Comparison of ENCODE assay signal across 8 cellular contexts in genomic region chr1:37860346-37860666, GRCh38. TPM values are rescaled to one million over a fixed set of nuclear protein-coding genes. Genes with fewer than 3 reads are reported as not detected.
DNase-seq lines count a peak whose midpoint lies in the region; ATAC-seq and TF ChIP-seq lines count a peak whose summit lies in the region.

No MANE protein-coding gene starts in this region.

- peaks cover 30% of the 10 kb centered on the region for H3K4me1 Mint-ChIP-seq in activated naive CD8-positive, alpha-beta T cell treated with anti-CD3 and anti-CD28 coated beads for 36 hours
- peaks cover 25 to 34% of the 10 kb centered on the region in 2 donors for H3K4me1 Mint-ChIP-seq in immature natural killer cell

- H3K4me3 ChIP-seq in SK-N-SH (ENCODE audit: low read depth in 2 of 2, low read length in 1 of 2) = peak overlapping the region; percentile 91 to 95
- H3K4me3 ChIP-seq in stomach smooth muscle (ENCODE audit: low read length in 2 of 2) = peak overlapping the region; percentile 98

- H3K9me3 ChIP-seq in SK-N-SH (no peaks in the 10 kb centered on the region), stomach smooth muscle (ENCODE audit: control insufficient read depth in 2 of 2, low read length in 2 of 2) (no peaks in the 10 kb centered on the region)

- WGBS in SK-N-SH (ENCODE audit: low lambda C conversion rate) = 21% methylated on average over 5 of the region's 5 CpGs

- DNase-seq in SK-N-SH = no peak
- no peak for DNase-seq in activated naive CD8-positive, alpha-beta T cell treated with anti-CD3 and anti-CD28 coated beads for 36 hours
- DNase-seq in immature natural killer cell = no peak
- DNase-seq in ACHN = no peak
- no peak for DNase-seq in NCI-H1048 (lab: John Stamatoyannopoulos, UW)

- H3K79me2 ChIP-seq in SK-N-SH (ENCODE audit: insufficient read depth) = peaks cover 41% of the 10 kb centered on the region

- ATAC-seq in SK-N-SH treated with all-trans-retinoic acid at 6 μM for 48 hours (no peak), HG03520 (IDR thresholded peaks at IDR 0.05; ENCODE audit: unreplicated experiment) (no peak)

- H3K9ac ChIP-seq in SK-N-SH (peak overlapping the region; percentile 89; the same call in 1 of the 2 replicates), stomach smooth muscle (ENCODE audit: low read length in 2 of 2) (peak overlapping the region; percentile 71 to 93)

- no peaks in the 10 kb centered on the region for H3K27me3 Mint-ChIP-seq in activated naive CD8-positive, alpha-beta T cell treated with anti-CD3 and anti-CD28 coated beads for 36 hours
- H3K27me3 Mint-ChIP-seq in immature natural killer cell (ENCODE audit: low read depth in 3 of 3) = peaks cover 4 to 8% (median 6%) of the 10 kb centered on the region in 3 donors

- H3K9me2 ChIP-seq in SK-N-SH = no peaks in the 10 kb centered on the region

- H4K20me1 ChIP-seq in SK-N-SH (ENCODE audit: insufficient read depth) = 0 out of 2 replicates have a peak, but pooled peaks cover 3% of the 10 kb centered on the region

- H3K9me3 Mint-ChIP-seq in activated naive CD8-positive, alpha-beta T cell treated with anti-CD3 and anti-CD28 coated beads for 36 hours = no peaks in the 10 kb centered on the region
- H3K9me3 Mint-ChIP-seq in immature natural killer cell = no peaks in the 10 kb centered on the region

- H3K36me3 ChIP-seq in SK-N-SH (replicated peaks in 1 of 2; ENCODE audit: control insufficient read depth in 1 of 2, insufficient read depth in 2 of 2, low read length in 1 of 2) (peaks cover 18 to 33% of the 10 kb centered on the region in 2 experiments), stomach smooth muscle (ENCODE audit: control insufficient read depth in 2 of 2, insufficient read depth in 2 of 2, low read length in 2 of 2) (peaks cover 15 to 28% of the 10 kb centered on the region in 2 donors)

- H3K27ac Mint-ChIP-seq in activated naive CD8-positive, alpha-beta T cell treated with anti-CD3 and anti-CD28 coated beads for 36 hours = peak overlapping the region; percentile 97
- peak overlapping the region; percentile 88 to 99 (median 96) for H3K27ac Mint-ChIP-seq in immature natural killer cell

- in situ Hi-C loops in ACHN (cut with HindIII; ENCODE audit: low pct_ligation_motif_present, low pct_unique_long_range_greater_than_20kb, low sequenced_read_pairs) = no loop called here

- peak overlapping the region; percentile 95 for H3K4me2 ChIP-seq in SK-N-SH

- H3K27ac ChIP-seq in SK-N-SH (ENCODE audit: low read depth in 2 of 2, low read length in 1 of 2) = peak overlapping the region; percentile 86 to 92
- H3K27ac ChIP-seq in stomach smooth muscle (ENCODE audit: low read length) = peak overlapping the region; percentile 88

- CTCF ChIA-PET in SK-N-SH (lab: Yijun Ruan, JAX) = interaction anchor here (0.6 to 3.4 kb wide), 34 partner anchors 10 to 384 kb away, joined by 3 to 26 read pairs (median 5); partner anchors contain the start of genes C1orf122, MEAF6 and YRDC

- H3K36me3 Mint-ChIP-seq in activated naive CD8-positive, alpha-beta T cell treated with anti-CD3 and anti-CD28 coated beads for 36 hours = peaks cover 14% of the 10 kb centered on the region
- H3K36me3 Mint-ChIP-seq in immature natural killer cell = peaks cover 7 to 22% (median 10%) of the 10 kb centered on the region in 3 donors

- H3F3A ChIP-seq in SK-N-SH (replicated peaks; ENCODE audit: insufficient read depth) = peaks cover 18% of the 10 kb centered on the region

- POLR2A ChIA-PET in SK-N-SH (lab: Yijun Ruan, JAX) = interaction anchor here (1.4 to 2.4 kb wide), 2 partner anchors 10 to 53 kb away, joined by 5 to 29 read pairs; partner anchors contain the start of genes C1orf122 and YRDC

- H3K4me3 Mint-ChIP-seq in activated naive CD8-positive, alpha-beta T cell treated with anti-CD3 and anti-CD28 coated beads for 36 hours = peak overlapping the region; percentile 96
- peak overlapping the region; percentile 96 to 100 (median 99) for H3K4me3 Mint-ChIP-seq in immature natural killer cell

- no peak; the same call in 1 of the 2 replicates for TF ChIP-seq CTCF in SK-N-SH (IDR thresholded peaks at IDR 0.05)

- TF ChIP-seq RAD21 in SK-N-SH (IDR thresholded peaks at IDR 0.05; ENCODE audit: low read length) = no peak

- H2AFZ ChIP-seq in SK-N-SH (ENCODE audit: low read depth) = no peak overlapping the region; the same call in 1 of the 2 replicates

- H3K4me1 ChIP-seq in SK-N-SH (ENCODE audit: control insufficient read depth in 1 of 2, insufficient read depth in 2 of 2, low read depth in 1 of 2, low read length in 1 of 2) (peaks cover 9 to 10% of the 10 kb centered on the region in 2 experiments; a peak in 3 of 4 replicates), stomach smooth muscle (ENCODE audit: control insufficient read depth, insufficient read depth, low read length) (peaks cover 20% of the 10 kb centered on the region)

- H3K27me3 ChIP-seq in SK-N-SH (ENCODE audit: insufficient read depth) (no peaks in the 10 kb centered on the region), stomach smooth muscle (ENCODE audit: control insufficient read depth in 1 of 2, insufficient read depth in 2 of 2, low read length in 2 of 2) (no peaks in the 10 kb centered on the region)

- no peak for TF ChIP-seq EP300 in SK-N-SH (IDR thresholded peaks at IDR 0.05; ENCODE audit: borderline replicate concordance in 1 of 2, low read depth in 1 of 2, low read length in 1 of 2)

TF ChIP-seq in SK-N-SH, 30 proteins besides CTCF, POLR2A, EP300 and RAD21 (continues in another document):
- TF ChIP-seq FOXM1 (IDR thresholded peaks at IDR 0.05; ENCODE audit: low read depth) (no peak), USF2 (IDR thresholded peaks at IDR 0.05; ENCODE audit: borderline replicate concordance, low read depth, low read length) (no peak), MAX (IDR thresholded peaks at IDR 0.05; ENCODE audit: low read depth) (no peak), RXRA (IDR thresholded peaks at IDR 0.05; ENCODE audit: borderline replicate concordance, low read depth) (no peak), FOXJ3 (CRISPR knock-in tag; IDR thresholded peaks at IDR 0.05) (0 out of 2 replicates have a peak, but pooled peaks have one; percentile 0)

TF ChIP-seq in SK-N-SH treated with all-trans-retinoic acid at 6 μM for 48 hours, 23 proteins besides CTCF, POLR2A, EP300 and RAD21 (continues in another document):
- no peak for TF ChIP-seq SNAI2 (CRISPR knock-in tag; IDR thresholded peaks at IDR 0.05)
- TF ChIP-seq ZNF70 (CRISPR knock-in tag; IDR thresholded peaks at IDR 0.05) = no peak
- TF ChIP-seq RARB (CRISPR knock-in tag; IDR thresholded peaks at IDR 0.05) = no peak
- no peak for TF ChIP-seq TCF4 (CRISPR knock-in tag; IDR thresholded peaks at IDR 0.05; ENCODE audit: borderline replicate concordance)
- TF ChIP-seq ZNF565 (CRISPR knock-in tag; conservative IDR thresholded peaks at IDR 0.05; ENCODE audit: low read depth) = no peak
- no peak for TF ChIP-seq OSR1 (CRISPR knock-in tag; IDR thresholded peaks at IDR 0.05)
- no peak for TF ChIP-seq TOX (CRISPR knock-in tag; IDR thresholded peaks at IDR 0.05; ENCODE audit: borderline replicate concordance)
- TF ChIP-seq BACH2 (CRISPR knock-in tag; IDR thresholded peaks at IDR 0.05; ENCODE audit: borderline replicate concordance) = no peak
- no peak for TF ChIP-seq ISL1 (CRISPR knock-in tag; IDR thresholded peaks at IDR 0.05)
- TF ChIP-seq ESRRG (CRISPR knock-in tag; IDR thresholded peaks at IDR 0.05) = no peak
- TF ChIP-seq ZC3H10 (CRISPR knock-in tag; IDR thresholded peaks at IDR 0.05) = no peak
- no peak for TF ChIP-seq ZFP30 (CRISPR knock-in tag; IDR thresholded peaks at IDR 0.05)
- no peak for TF ChIP-seq ZFP3 (CRISPR knock-in tag; IDR thresholded peaks at IDR 0.05)
- no peak for TF ChIP-seq GLIS3 (CRISPR knock-in tag; IDR thresholded peaks at IDR 0.05)
- no peak for TF ChIP-seq CSDC2 (CRISPR knock-in tag; IDR thresholded peaks at IDR 0.05)
- TF ChIP-seq PPARA (CRISPR knock-in tag; IDR thresholded peaks at IDR 0.05; ENCODE audit: borderline replicate concordance) = no peak
- no peak for TF ChIP-seq ARNTL (CRISPR knock-in tag; IDR thresholded peaks at IDR 0.05; ENCODE audit: borderline replicate concordance, low read depth)
- TF ChIP-seq POU6F1 (CRISPR knock-in tag; IDR thresholded peaks at IDR 0.05; ENCODE audit: borderline replicate concordance, low read depth) = no peak

RNA-seq across cellular contexts. Expression of gene MTF1, which starts 0.9 kb away (rescaled TPM):
- polyA plus RNA-seq in SK-N-SH (2012; rRNA removed) (5.0 and 7.4 TPM in 2 replicates), immature natural killer cell (10 to 100 TPM in 2 of 3 donors, 1 to 10 TPM in 1; 7.7 to 19.0 (median 14.5) TPM)
- 4.6 and 5.5 TPM in 2 replicates for polyA plus RNA-seq in SK-N-SH (2012; cell fraction: cytosol; rRNA removed)
- 5.2 and 8.9 TPM in 2 replicates for polyA plus RNA-seq in SK-N-SH (2012; cell fraction: nucleus; rRNA removed)
- 10 to 100 TPM; 31.2 to 31.4 TPM for total RNA-seq in activated naive CD8-positive, alpha-beta T cell treated with anti-CD3 and anti-CD28 coated beads for 36 hours

RNA-seq across cellular contexts. Expression of gene YRDC, which starts 52.3 kb away (rescaled TPM):
- polyA plus RNA-seq in SK-N-SH (2012; rRNA removed) = 34.2 and 46.1 TPM in 2 replicates
- polyA plus RNA-seq in SK-N-SH (2012; cell fraction: cytosol; rRNA removed) = 35.5 and 41.0 TPM in 2 replicates
- polyA plus RNA-seq in SK-N-SH (2012; cell fraction: nucleus; rRNA removed) = 17.7 and 26.1 TPM in 2 replicates
- 10 to 100 TPM; 58.3 to 62.0 TPM for total RNA-seq in activated naive CD8-positive, alpha-beta T cell treated with anti-CD3 and anti-CD28 coated beads for 36 hours
- polyA plus RNA-seq in immature natural killer cell = 10 to 100 TPM; 17.7 to 44.1 (median 41.3) TPM

RNA-seq across cellular contexts. Expression of gene C1orf122, which starts 52.7 kb away (rescaled TPM):
- polyA plus RNA-seq in SK-N-SH (2012; rRNA removed) (63.2 and 75.3 TPM in 2 replicates), immature natural killer cell (10 to 100 TPM; 33.9 to 58.9 (median 39.3) TPM)
- 49.7 and 58.1 TPM in 2 replicates for polyA plus RNA-seq in SK-N-SH (2012; cell fraction: cytosol; rRNA removed)
- 68.5 and 98.0 TPM in 2 replicates for polyA plus RNA-seq in SK-N-SH (2012; cell fraction: nucleus; rRNA removed)
- total RNA-seq in activated naive CD8-positive, alpha-beta T cell treated with anti-CD3 and anti-CD28 coated beads for 36 hours = 10 to 100 TPM; 26.1 to 27.7 TPM
